18 cellular contexts compared by ENCODE assay signal in the genomic region with DNA sequence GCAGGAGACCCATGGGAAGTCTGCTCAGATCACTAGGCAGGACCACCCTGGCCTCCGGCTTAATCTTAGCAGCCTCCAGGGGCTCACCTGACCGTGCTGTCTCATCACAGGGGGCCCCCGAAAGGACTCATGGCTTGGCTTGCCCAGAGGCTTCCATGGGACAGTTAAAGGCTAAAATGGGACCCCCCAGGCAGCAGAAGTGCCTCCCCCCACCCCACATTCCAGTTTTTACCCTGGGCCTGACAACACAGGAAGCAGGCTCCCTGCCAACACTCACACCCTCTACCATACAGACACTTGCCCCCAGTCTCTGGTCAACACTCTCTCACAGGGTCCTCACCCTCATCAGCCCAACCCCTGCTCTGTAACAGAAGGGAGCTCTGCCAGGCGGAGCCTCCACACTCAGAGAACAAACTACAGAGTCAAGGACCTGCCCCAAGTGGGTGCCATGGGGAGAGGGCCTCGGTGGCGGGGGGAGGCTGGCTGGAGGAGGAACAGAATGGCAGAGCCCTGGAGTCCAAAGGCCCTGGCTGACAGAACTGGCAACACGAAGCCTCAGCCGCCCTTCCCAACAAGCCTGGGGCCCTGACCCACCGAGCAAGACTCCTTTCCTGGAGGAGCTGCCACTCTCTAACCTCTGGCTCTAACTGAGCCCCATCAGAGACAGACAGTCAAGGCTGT. TPM values are rescaled to one million over a fixed set of nuclear protein-coding genes. Genes with fewer than 3 reads are reported as not detected.
A peak's percentile ranks its signal among the peaks of the same experiment; 100 is the strongest.
DNase-seq lines count a peak whose midpoint lies in the region; ATAC-seq lines count a peak whose summit lies in the region.
"Had no signal": no experiment of that assay in that cellular context is flagged by ENCODE, and none has a peak within 500 bp of the region (broad histone marks: within the 10 kb centered on the region; RNA-seq: fewer than 3 reads in every experiment).

No MANE protein-coding gene starts in this region.

- H3K27me3 Mint-ChIP-seq in activated CD8-positive, alpha-beta memory T cell treated with anti-CD3 and anti-CD28 coated beads, Interleukin-2, amount 10 ng/mL, durations not matched to agents 7 days and 5 days = peaks cover 2% of the 10 kb centered on the region
- no peaks in the 10 kb centered on the region for H3K27me3 Mint-ChIP-seq in T-cell
- peaks cover 0 to 4% of the 10 kb centered on the region in 2 donors for H3K27me3 Mint-ChIP-seq in stimulated activated naive B cell treated with anti-CD40 and anti-IgM and Interleukin-4, amounts not matched to agents 10 μg/mL and 1 μg/mL and 100 μg/mL, for 72 hours
- H3K27me3 Mint-ChIP-seq: CD4-positive, alpha-beta T cell had no signal

- no peak for DNase-seq in activated CD8-positive, alpha-beta memory T cell treated with anti-CD3 and anti-CD28 coated beads, Interleukin-2, amount 10 ng/mL, durations not matched to agents 7 days and 5 days
- no peak for DNase-seq in activated CD8-positive, alpha-beta memory T cell treated with anti-CD3 and anti-CD28 coated beads, Interleukin-2, amount 50 U/mL, for 48 hours
- DNase-seq in T-cell (no peak), left lobe of liver (ENCODE audit: low spot score) (peak; percentile 44), NCI-H2107 treated with DMSO at 0.1 percent for 48 hours (lab: John Stamatoyannopoulos, UW; ENCODE audit: unreplicated experiment) (no peak), D341Med (ENCODE audit: low spot score) (no peak), H4 (ENCODE audit: low spot score) (no peak)
- DNase-seq in stimulated activated naive B cell treated with anti-CD40 and anti-IgM and Interleukin-4, amounts not matched to agents 10 μg/mL and 1 μg/mL and 100 μg/mL, for 72 hours = no peak
- DNase-seq: activated naive CD4-positive, alpha-beta T cell; body of pancreas; CD4-positive, alpha-beta T cell; cortex of kidney; DMS79 treated with DMSO at 0.1 percent for 48 hours; erythroblast; left ventricle myocardium superior; NCI-H187 had no signal

- POLR2A ChIA-PET in T-cell (lab: Charles Lee) = interaction anchor here in 1 of 2 donors (0.6 kb wide), 1 partner anchor 54 kb away, joined by 3 read pairs; no protein-coding TSS in a partner anchor

- peak overlapping the region; percentile 81 for H3K4me3 Mint-ChIP-seq in activated CD8-positive, alpha-beta memory T cell treated with anti-CD3 and anti-CD28 coated beads, Interleukin-2, amount 10 ng/mL, durations not matched to agents 7 days and 5 days
- H3K4me3 Mint-ChIP-seq in T-cell = peak overlapping the region in 2 of 3 donors; percentile 34 to 53
- no peak overlapping the region for H3K4me3 Mint-ChIP-seq in stimulated activated naive B cell treated with anti-CD40 and anti-IgM and Interleukin-4, amounts not matched to agents 10 μg/mL and 1 μg/mL and 100 μg/mL, for 72 hours
- H3K4me3 Mint-ChIP-seq: CD4-positive, alpha-beta T cell had no signal

- H3K4me1 Mint-ChIP-seq in activated CD8-positive, alpha-beta memory T cell treated with anti-CD3 and anti-CD28 coated beads, Interleukin-2, amount 10 ng/mL, durations not matched to agents 7 days and 5 days = peaks cover 85% of the 10 kb centered on the region
- peaks cover 17 to 34% (median 29%) of the 10 kb centered on the region in 3 donors for H3K4me1 Mint-ChIP-seq in T-cell
- H3K4me1 Mint-ChIP-seq in stimulated activated naive B cell treated with anti-CD40 and anti-IgM and Interleukin-4, amounts not matched to agents 10 μg/mL and 1 μg/mL and 100 μg/mL, for 72 hours = peaks cover 27 to 55% of the 10 kb centered on the region in 2 donors

- no peak for ATAC-seq in activated CD8-positive, alpha-beta memory T cell treated with anti-CD3 and anti-CD28 coated beads, Interleukin-2, amount 10 ng/mL, durations not matched to agents 7 days and 5 days
- ATAC-seq in T-cell (replicated peaks in 1 of 4) = no peak
- no peak for ATAC-seq in left lobe of liver
- ATAC-seq in stimulated activated naive B cell treated with anti-CD40 and anti-IgM and Interleukin-4, amounts not matched to agents 10 μg/mL and 1 μg/mL and 100 μg/mL, for 72 hours (replicated peaks) = no peak
- ATAC-seq: A549, body of pancreas, left ventricle myocardium superior, Right ventricle myocardium inferior had no signal

- peak overlapping the region; percentile 90 for H3K27ac Mint-ChIP-seq in activated CD8-positive, alpha-beta memory T cell treated with anti-CD3 and anti-CD28 coated beads, Interleukin-2, amount 10 ng/mL, durations not matched to agents 7 days and 5 days
- peak overlapping the region in 1 of 2 donors; percentile 61 for H3K27ac Mint-ChIP-seq in T-cell
- H3K27ac Mint-ChIP-seq in stimulated activated naive B cell treated with anti-CD40 and anti-IgM and Interleukin-4, amounts not matched to agents 10 μg/mL and 1 μg/mL and 100 μg/mL, for 72 hours = peak overlapping the region; percentile 56
- H3K27ac Mint-ChIP-seq: CD4-positive, alpha-beta T cell had no signal

- H3K9me3 Mint-ChIP-seq in activated CD8-positive, alpha-beta memory T cell treated with anti-CD3 and anti-CD28 coated beads, Interleukin-2, amount 10 ng/mL, durations not matched to agents 7 days and 5 days (ENCODE audit: low read depth) = no peaks in the 10 kb centered on the region
- no peaks in the 10 kb centered on the region for H3K9me3 Mint-ChIP-seq in T-cell
- no peaks in the 10 kb centered on the region for H3K9me3 Mint-ChIP-seq in stimulated activated naive B cell treated with anti-CD40 and anti-IgM and Interleukin-4, amounts not matched to agents 10 μg/mL and 1 μg/mL and 100 μg/mL, for 72 hours
- H3K9me3 Mint-ChIP-seq: CD4-positive, alpha-beta T cell had no signal

- peaks cover 23% of the 10 kb centered on the region for H3K36me3 Mint-ChIP-seq in activated CD8-positive, alpha-beta memory T cell treated with anti-CD3 and anti-CD28 coated beads, Interleukin-2, amount 10 ng/mL, durations not matched to agents 7 days and 5 days
- H3K36me3 Mint-ChIP-seq in T-cell = peaks cover 3% of the 10 kb centered on the region
- H3K36me3 Mint-ChIP-seq in stimulated activated naive B cell treated with anti-CD40 and anti-IgM and Interleukin-4, amounts not matched to agents 10 μg/mL and 1 μg/mL and 100 μg/mL, for 72 hours = peaks cover 8 to 22% of the 10 kb centered on the region in 2 donors

- CTCF ChIA-PET in activated CD8-positive, alpha-beta memory T cell treated with anti-CD3 and anti-CD28 coated beads, Interleukin-2, amount 10 ng/mL, durations not matched to agents 7 days and 5 days (lab: Charles Lee) = interaction anchor here (0.8 to 3.3 kb wide), 8 partner anchors 11 to 62 kb away, joined by 3 to 31 read pairs (median 4); no protein-coding TSS in a partner anchor
- CTCF ChIA-PET in T-cell (lab: Charles Lee) = no interaction called here

RNA-seq across cellular contexts. Expression of a gene that starts 0.5 kb away (rescaled TPM):
- total RNA-seq in activated CD8-positive, alpha-beta memory T cell treated with anti-CD3 and anti-CD28 coated beads, Interleukin-2, amount 10 ng/mL, durations not matched to agents 7 days and 5 days = 10 to 100 TPM; 54.4 to 70.9 TPM
- total RNA-seq in T-cell (10 to 100 TPM; 13.0 to 40.0 (median 25.2) TPM), left lobe of liver (5.6 TPM)
- 37.6 and 43.0 TPM in 2 replicates for total RNA-seq in H4 (2014; rRNA removed; shearing (Covaris generic))

RNA-seq across cellular contexts. Expression of a gene that starts 45.5 kb away (rescaled TPM):
- total RNA-seq in activated CD8-positive, alpha-beta memory T cell treated with anti-CD3 and anti-CD28 coated beads, Interleukin-2, amount 10 ng/mL, durations not matched to agents 7 days and 5 days = 10 to 100 TPM; 46.3 to 48.7 TPM
- total RNA-seq in T-cell (10 to 100 TPM; 35.6 to 55.5 (median 46.7) TPM), left lobe of liver (11.5 TPM)
- 4.4 and 6.9 TPM in 2 replicates for total RNA-seq in H4 (2014; rRNA removed; shearing (Covaris generic))

Comparison
In these comparisons a context has a peak if more than half of its experiments do, and no peak if none do; other contexts are left out.
1. H3K4me3 Mint-ChIP-seq: peak in activated CD8-positive, alpha-beta memory T cell treated with anti-CD3 and anti-CD28 coated beads, Interleukin-2, amount 10 ng/mL, durations not matched to agents 7 days and 5 days (single experiment) and T-cell (2 of 3); none in stimulated activated naive B cell treated with anti-CD40 and anti-IgM and Interleukin-4, amounts not matched to agents 10 μg/mL and 1 μg/mL and 100 μg/mL, for 72 hours (0 of 2).